In the genomic region with DNA sequence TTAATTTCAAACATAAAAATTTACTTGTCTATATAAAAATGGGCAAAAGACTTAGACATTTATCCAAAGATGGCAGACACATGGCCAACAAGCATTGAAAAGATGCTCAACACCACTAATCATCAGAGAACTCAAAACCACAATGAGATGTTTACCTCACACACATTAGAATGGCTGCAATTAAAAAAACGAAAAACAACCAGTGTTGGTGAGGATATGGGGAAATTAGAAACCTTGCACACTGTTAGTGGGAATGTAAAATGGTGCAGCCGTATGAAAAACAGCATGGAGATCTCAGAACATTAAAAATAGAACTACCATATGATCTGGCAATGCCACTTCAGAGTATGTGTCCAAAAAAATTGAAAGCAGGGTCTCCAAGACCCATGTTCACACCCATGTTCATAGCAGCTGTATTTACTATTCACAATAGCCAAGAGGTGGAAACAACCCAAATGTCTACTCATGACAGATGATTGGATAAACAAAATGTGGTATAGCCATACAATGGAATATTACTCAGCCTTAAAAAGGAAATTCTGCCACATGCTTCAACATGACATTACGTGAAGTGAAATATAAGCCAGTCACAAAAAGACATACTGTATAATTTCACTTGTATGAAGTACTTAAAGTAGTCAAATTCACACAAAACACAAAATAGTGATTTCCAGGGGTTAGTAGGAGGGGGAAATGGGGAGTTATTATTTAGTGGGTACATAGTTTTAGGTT, we compare ENCODE assay signal across 22 cellular contexts.
"Had no signal": no experiment of that assay in that cellular context is flagged by ENCODE, and none has a peak within 500 bp of the region (broad histone marks: within the 10 kb centered on the region; RNA-seq: fewer than 3 reads in every experiment).

No MANE protein-coding gene starts in this region.

- H3K36me3 ChIP-seq: tibial nerve, uterus had no signal

- H2AFZ ChIP-seq: neural progenitor cell had no signal

- H3K27ac Mint-ChIP-seq: activated naive CD8-positive, alpha-beta T cell treated with anti-CD3 and anti-CD28 coated beads for 36 hours; activated T-cell treated with anti-CD3 and anti-CD28 coated beads, Interleukin-2, amount 50 U/mL, for 24 hours; activated T-helper 17 cell treated with anti-CD3 and anti-CD28 coated beads, Interleukin-2, amount 50 U/mL, for 72 hours; naive thymus-derived CD4-positive, alpha-beta T cell; neural progenitor cell; progenitor cell of endocrine pancreas; T-cell; WTC11 had no signal

- H3K4me1 Mint-ChIP-seq: activated T-helper 17 cell treated with anti-CD3 and anti-CD28 coated beads, Interleukin-2, amount 50 U/mL, for 72 hours had no signal

- H3K4me3 Mint-ChIP-seq: activated naive CD8-positive, alpha-beta T cell treated with anti-CD3 and anti-CD28 coated beads for 36 hours; activated T-cell treated with anti-CD3 and anti-CD28 coated beads, Interleukin-2, amount 50 U/mL, for 24 hours; activated T-helper 17 cell treated with anti-CD3 and anti-CD28 coated beads, Interleukin-2, amount 50 U/mL, for 72 hours; naive thymus-derived CD4-positive, alpha-beta T cell; neural progenitor cell; T-cell; WTC11 had no signal

- H3K36me3 Mint-ChIP-seq: T-cell had no signal

- H3K27me3 Mint-ChIP-seq: progenitor cell of endocrine pancreas had no signal

- H3K4me3 ChIP-seq: coronary artery, lower lobe of right lung, neural progenitor cell, sigmoid colon, tibial nerve, uterus had no signal

- H3K27ac ChIP-seq: foreskin keratinocyte, lower lobe of right lung, neural progenitor cell had no signal

- ATAC-seq: activated T-helper 17 cell treated with anti-CD3 and anti-CD28 coated beads, Interleukin-2, amount 50 U/mL, for 72 hours; foreskin keratinocyte; left lobe of liver; lower lobe of right lung; naive thymus-derived CD4-positive, alpha-beta T cell; stimulated activated naive CD8-positive, alpha-beta T cell treated with anti-CD3 and anti-CD28 coated beads, Interleukin-15, Interleukin-2, amounts not matched to agents 100 U/mL and 50 U/mL, for 24 hours; T-cell; WTC11 had no signal

- H3K9me3 ChIP-seq: lower lobe of right lung, sigmoid colon, tibial nerve, uterus had no signal

- H3K4me1 ChIP-seq: neural progenitor cell had no signal

- H3K27me3 ChIP-seq: foreskin keratinocyte, neural progenitor cell, sigmoid colon, tibial nerve, uterus had no signal

- H3K9ac ChIP-seq: neural progenitor cell had no signal

- DNase-seq: activated CD8-positive, alpha-beta memory T cell treated with anti-CD3 and anti-CD28 coated beads for 24 hours; activated CD8-positive, alpha-beta memory T cell treated with anti-CD3 and anti-CD28 coated beads, Interleukin-2, amount 50 U/mL, for 4 hours; activated naive CD4-positive, alpha-beta T cell treated with Interleukin-2 at 50 U/mL for 16 hours; activated naive CD8-positive, alpha-beta T cell treated with anti-CD3 and anti-CD28 coated beads for 36 hours; activated T-cell treated with anti-CD3 and anti-CD28 coated beads, Interleukin-2, amount 50 U/mL, for 24 hours; foreskin keratinocyte; lower lobe of right lung; naive thymus-derived CD4-positive, alpha-beta T cell; retina; sigmoid colon; stimulated activated CD4-positive, alpha-beta T cell treated with anti-CD3 and anti-CD28 coated beads, Interleukin-4, amount 100 ng/mL, for 4 hours; stimulated activated naive CD8-positive, alpha-beta T cell treated with anti-CD3 and anti-CD28 coated beads, Interleukin-15, Interleukin-2, amounts not matched to agents 100 U/mL and 50 U/mL, for 24 hours; T-cell; T1000; uterus had no signal

- H3K4me2 ChIP-seq: neural progenitor cell had no signal
